ENCODE assay signal across 8 cellular contexts in the genomic region with DNA sequence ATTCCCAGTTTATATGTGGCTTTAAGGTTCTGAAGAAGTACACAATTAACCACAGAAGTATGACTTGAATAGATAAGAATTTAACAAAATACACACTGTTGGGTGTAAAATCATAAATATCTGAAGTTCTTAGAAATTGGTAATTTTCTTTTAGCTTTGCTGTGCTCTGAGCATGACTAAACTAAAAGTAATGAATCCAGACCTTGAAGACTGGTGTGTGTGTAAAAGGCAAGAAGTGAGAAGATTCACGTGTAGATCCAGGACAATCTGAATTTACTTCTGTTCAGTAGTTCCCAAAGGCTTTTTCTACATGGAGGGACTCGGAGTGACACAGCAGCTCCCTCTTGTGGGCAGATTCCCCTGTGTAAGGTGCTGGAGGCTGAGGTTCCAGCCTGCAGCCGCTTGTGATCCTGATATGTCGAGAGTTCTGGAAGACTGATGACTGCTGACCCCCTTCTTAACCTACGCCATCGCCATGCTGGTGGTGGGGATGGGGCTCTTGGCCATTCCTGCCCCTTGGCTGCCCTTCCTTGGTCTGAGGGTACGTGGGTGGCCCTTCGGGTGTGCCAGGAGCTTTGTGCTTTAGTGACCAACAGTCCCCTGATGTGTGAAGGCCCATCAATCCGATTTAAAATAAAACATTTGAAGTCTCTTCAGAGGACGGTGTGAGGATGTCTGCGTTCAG.
A peak's percentile ranks its signal among the peaks of the same experiment; 100 is the strongest.
DNase-seq lines count a peak whose midpoint lies in the region; ATAC-seq, FAIRE-seq and TF ChIP-seq lines count a peak whose summit lies in the region.

No MANE protein-coding gene starts in this region.

- peak; percentile 68 to 88 for ATAC-seq in A549
- ATAC-seq in activated B cell treated with CpG ODN at 0.5 μM for 24 hours (ENCODE audit: low read depth), result peak; percentile 38

- FAIRE-seq in A549 (lab: Jason Lieb, UNC), result no peak

- no peaks in the 10 kb centered on the region for H3K27me3 Mint-ChIP-seq in activated B cell treated with CpG ODN at 0.5 μM for 24 hours

- no peak overlapping the region for H3K27ac Mint-ChIP-seq in activated B cell treated with CpG ODN at 0.5 μM for 24 hours

- peak; percentile 59 to 68 for TF ChIP-seq RAD21 in A549 (conservative IDR thresholded peaks at IDR 0.05 in 1 of 2, IDR thresholded peaks at IDR 0.05 in 1 of 2)

- H3K4me3 ChIP-seq in A549 (no peak overlapping the region), GM12875 (ENCODE audit: low read depth, low read length) (no peak overlapping the region)

- no peak overlapping the region; the same call in 2 of the 3 replicates for H3K4me2 ChIP-seq in A549

- H3K4me1 ChIP-seq in A549, result 0 out of 3 replicates have a peak, but pooled peaks cover 6% of the 10 kb centered on the region

- TF ChIP-seq CTCF in A549 (IDR thresholded peaks at IDR 0.05) (peak; percentile 75), GM12875 (IDR thresholded peaks at IDR 0.05; ENCODE audit: borderline replicate concordance, insufficient read depth, low read depth, low read length) (peak; percentile 86), activated B cell treated with CpG ODN at 0.5 μM for 24 hours (IDR thresholded peaks at IDR 0.05) (no peak)

- H3K9me3 ChIP-seq in A549, result no peaks in the 10 kb centered on the region

- peaks cover 21% of the 10 kb centered on the region for H3K36me3 Mint-ChIP-seq in activated B cell treated with CpG ODN at 0.5 μM for 24 hours (ENCODE audit: low read depth)

- no peak for TF ChIP-seq POLR2A in A549 (IDR thresholded peaks at IDR 0.05; ENCODE audit: low read length)

- CTCF ChIA-PET in A549 (lab: Yijun Ruan, JAX) (interaction anchor here (0.6 to 9.8 kb wide), 49 partner anchors 8 to 724 kb away, joined by 3 to 224 read pairs (median 4); no protein-coding TSS in a partner anchor), activated B cell treated with CpG ODN at 0.5 μM for 24 hours (lab: Charles Lee) (interaction anchor here (0.9 to 7.5 kb wide), 35 partner anchors 10 to 674 kb away, joined by 3 to 218 read pairs (median 5); a partner anchor contains a TSS)

- no peak for TF ChIP-seq EP300 in A549 (IDR thresholded peaks at IDR 0.05)

- POLR2A ChIA-PET in A549 (lab: Yijun Ruan, JAX), result interaction anchor here (0.9 kb wide), 1 partner anchor 197 kb away, joined by 3 read pairs; no protein-coding TSS in a partner anchor
- POLR2A ChIA-PET in activated B cell treated with CpG ODN at 0.5 μM for 24 hours (lab: Charles Lee), result interaction anchor here (1.0 to 1.6 kb wide), 2 partner anchors 27 to 151 kb away, joined by 3 to 6 read pairs; a partner anchor contains a TSS

- H3K4me1 Mint-ChIP-seq in activated B cell treated with CpG ODN at 0.5 μM for 24 hours, result peaks cover 22% of the 10 kb centered on the region

- no peak overlapping the region for H3K4me3 Mint-ChIP-seq in activated B cell treated with CpG ODN at 0.5 μM for 24 hours

- no peaks in the 10 kb centered on the region for H3K9me3 Mint-ChIP-seq in activated B cell treated with CpG ODN at 0.5 μM for 24 hours

- WGBS in A549 (ENCODE audit: missing lambda C conversion rate), result 20% methylated on average over 6 of the region's 11 CpGs

- intact Hi-C loops in activated B cell treated with CpG ODN at 0.5 μM for 24 hours (cut with micrococcal nuclease), result loop anchor here (1.0 kb wide), 1 partner anchor 188 kb away; no protein-coding TSS in a partner anchor

- DNase-seq in A549 (ENCODE audit: low read depth in 1 of 2, low spot score in 1 of 2) (peak; percentile 78 to 84), NCI-H2196 treated with DMSO at 0.1 percent for 48 hours (lab: John Stamatoyannopoulos, UW; ENCODE audit: unreplicated experiment) (peak; percentile 36), activated B cell treated with CpG ODN at 0.5 μM for 24 hours (peak; percentile 57), cerebellum (ENCODE audit: low spot score) (peak; percentile 87), left kidney (ENCODE audit: low read depth, low spot score) (peak; percentile 93), NCI-H1048 (lab: John Stamatoyannopoulos, UW) (no peak)
- peak; percentile 61 to 73 for DNase-seq in stimulated activated CD4-positive, alpha-beta T cell treated with anti-CD3 and anti-CD28 coated beads, Interleukin-2, amount 100 ng/mL, for 48 hours

- H3K27ac ChIP-seq in A549, result peak overlapping the region in 1 of 2 experiments; percentile 27; a peak in 1 of 6 replicates

TF ChIP-seq in A549, 52 proteins besides CTCF, POLR2A, EP300 and RAD21:
- peak; percentile 52 for TF ChIP-seq SMC3 (IDR thresholded peaks at IDR 0.05)
- TF ChIP-seq, protein P1, sequence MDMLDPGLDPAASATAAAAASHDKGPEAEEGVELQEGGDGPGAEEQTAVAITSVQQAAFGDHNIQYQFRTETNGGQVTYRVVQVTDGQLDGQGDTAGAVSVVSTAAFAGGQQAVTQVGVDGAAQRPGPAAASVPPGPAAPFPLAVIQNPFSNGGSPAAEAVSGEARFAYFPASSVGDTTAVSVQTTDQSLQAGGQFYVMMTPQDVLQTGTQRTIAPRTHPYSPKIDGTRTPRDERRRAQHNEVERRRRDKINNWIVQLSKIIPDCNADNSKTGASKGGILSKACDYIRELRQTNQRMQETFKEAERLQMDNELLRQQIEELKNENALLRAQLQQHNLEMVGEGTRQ (IDR thresholded peaks at IDR 0.05), result no peak
